ENCODE assay signal across 1 cellular context in the genomic region with DNA sequence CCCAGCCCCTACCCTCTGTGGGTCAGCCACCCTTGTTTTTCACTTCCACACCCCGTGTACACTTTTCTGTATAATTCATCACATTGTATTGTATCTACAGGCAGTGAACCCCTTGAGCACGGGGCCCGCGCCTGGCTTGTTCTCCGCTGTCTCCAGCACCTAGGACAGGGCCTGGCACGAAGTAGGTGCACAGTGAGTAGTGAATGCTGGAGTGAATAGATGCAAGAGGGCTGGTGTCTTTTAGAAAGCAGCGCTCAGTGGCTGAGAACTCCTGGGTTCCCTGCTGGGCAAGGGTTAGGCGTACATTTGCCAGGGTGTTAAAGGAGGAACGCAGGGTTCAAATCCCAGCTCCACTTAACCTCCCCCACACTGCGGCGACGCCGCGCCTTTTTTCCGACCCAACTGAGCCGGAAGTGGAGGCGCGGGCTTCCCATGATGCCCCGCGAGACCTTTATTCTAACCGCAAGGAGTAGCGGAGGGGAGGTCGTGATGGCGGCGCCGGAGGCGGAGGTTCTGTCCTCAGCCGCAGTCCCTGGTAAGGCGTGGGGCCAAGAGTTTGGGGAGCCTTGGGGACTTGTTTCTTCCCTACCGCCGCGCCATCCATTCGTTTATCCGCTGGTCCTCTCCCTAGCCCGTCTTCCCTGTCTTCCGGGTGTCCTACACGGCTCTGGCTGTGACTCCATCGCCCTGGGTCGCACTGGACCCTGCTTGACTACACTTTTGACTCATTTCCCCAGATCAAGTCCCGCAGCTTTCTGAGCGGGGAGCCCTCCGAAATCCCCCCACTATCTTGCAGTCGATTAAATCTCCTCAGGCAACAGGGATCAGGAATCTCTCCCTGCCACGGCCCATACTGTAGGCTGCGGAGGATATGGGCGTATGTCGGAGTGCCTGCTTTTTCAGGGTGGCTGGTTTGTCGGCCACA.
TF ChIP-seq lines count a peak whose summit lies in the region.

A gene with protein sequence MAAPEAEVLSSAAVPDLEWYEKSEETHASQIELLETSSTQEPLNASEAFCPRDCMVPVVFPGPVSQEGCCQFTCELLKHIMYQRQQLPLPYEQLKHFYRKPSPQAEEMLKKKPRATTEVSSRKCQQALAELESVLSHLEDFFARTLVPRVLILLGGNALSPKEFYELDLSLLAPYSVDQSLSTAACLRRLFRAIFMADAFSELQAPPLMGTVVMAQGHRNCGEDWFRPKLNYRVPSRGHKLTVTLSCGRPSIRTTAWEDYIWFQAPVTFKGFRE (plus strand): TSS at position 454 of the 925 bp plus-strand sequence. CDS start 36 bp downstream, at position 490.

TF ChIP-seq in HepG2, 621 proteins besides CTCF, POLR2A, EP300 and RAD21 (continued from another document):
- TF ChIP-seq, protein P1, sequence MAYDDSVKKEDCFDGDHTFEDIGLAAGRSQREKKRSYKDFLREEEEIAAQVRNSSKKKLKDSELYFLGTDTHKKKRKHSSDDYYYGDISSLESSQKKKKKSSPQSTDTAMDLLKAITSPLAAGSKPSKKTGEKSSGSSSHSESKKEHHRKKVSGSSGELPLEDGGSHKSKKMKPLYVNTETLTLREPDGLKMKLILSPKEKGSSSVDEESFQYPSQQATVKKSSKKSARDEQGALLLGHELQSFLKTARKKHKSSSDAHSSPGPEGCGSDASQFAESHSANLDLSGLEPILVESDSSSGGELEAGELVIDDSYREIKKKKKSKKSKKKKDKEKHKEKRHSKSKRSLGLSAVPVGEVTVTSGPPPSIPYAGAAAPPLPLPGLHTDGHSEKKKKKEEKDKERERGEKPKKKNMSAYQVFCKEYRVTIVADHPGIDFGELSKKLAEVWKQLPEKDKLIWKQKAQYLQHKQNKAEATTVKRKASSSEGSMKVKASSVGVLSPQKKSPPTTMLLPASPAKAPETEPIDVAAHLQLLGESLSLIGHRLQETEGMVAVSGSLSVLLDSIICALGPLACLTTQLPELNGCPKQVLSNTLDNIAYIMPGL (CRISPR knock-in tag; IDR thresholded peaks at IDR 0.05; ENCODE audit: borderline replicate concordance in 1 of 2, low read depth in 1 of 2) = peak; percentile 86 to 91
- TF ChIP-seq NFKBIZ (CRISPR knock-in tag; IDR thresholded peaks at IDR 0.05) (no peak), KAT2B (IDR thresholded peaks at IDR 0.05; ENCODE audit: borderline replicate concordance, low read depth, low read length) (no peak), ZNF781 (CRISPR knock-in tag; IDR thresholded peaks at IDR 0.05; ENCODE audit: borderline replicate concordance, not compliant biosample characterization) (no peak), ZNF460 (CRISPR knock-in tag; IDR thresholded peaks at IDR 0.05; ENCODE audit: borderline replicate concordance) (no peak), ATM (IDR thresholded peaks at IDR 0.05; ENCODE audit: borderline replicate concordance) (no peak)
TF ChIP-seq in HepG2: peak in this region for 350.
